Comparison of ENCODE assay signal across 1 cellular context in genomic region chr18:9678216-9678615, GRCh38. TPM values are rescaled to one million over a fixed set of nuclear protein-coding genes. Genes with fewer than 3 reads are reported as not detected.
"Had no signal": no experiment of that assay in that cellular context is flagged by ENCODE, and none has a peak within 500 bp of the region (broad histone marks: within the 10 kb centered on the region; RNA-seq: fewer than 3 reads in every experiment).

No MANE protein-coding gene starts in this region.

RNA-seq across cellular contexts. Expression of gene RAB31, which starts 29.9 kb away (rescaled TPM):
- total RNA-seq: OCI-LY7 had no signal
